ENCODE assay signal across 8 cellular contexts in genomic region chr1:34786521-34787325, GRCh38. TPM values are rescaled to one million over a fixed set of nuclear protein-coding genes. Genes with fewer than 3 reads are reported as not detected.
DNase-seq lines count a peak whose midpoint lies in the region; ATAC-seq and TF ChIP-seq lines count a peak whose summit lies in the region.

No MANE protein-coding gene starts in this region.

- H3K9me3 Mint-ChIP-seq in GM23338, result no peaks in the 10 kb centered on the region

- peak; percentile 62 for ATAC-seq in GM23338
- no peak for ATAC-seq in GM18498 (IDR thresholded peaks at IDR 0.05; ENCODE audit: unreplicated experiment)

- H3K27ac Mint-ChIP-seq in GM23338, result no peak overlapping the region

- H3F3A ChIP-seq in GM23338 (replicated peaks; ENCODE audit: low read depth), result no peaks in the 10 kb centered on the region

- no peaks in the 10 kb centered on the region for H3K9me2 ChIP-seq in GM23338 (ENCODE audit: insufficient read depth)

- H3K79me2 ChIP-seq in GM23338 (replicated peaks; ENCODE audit: insufficient read depth), result no peaks in the 10 kb centered on the region

- H2AFZ ChIP-seq in GM23338, result no peak overlapping the region

- no peaks in the 10 kb centered on the region for H3K36me3 Mint-ChIP-seq in GM23338 (ENCODE audit: low read depth)

- no peaks in the 10 kb centered on the region for H4K20me1 ChIP-seq in GM23338 (replicated peaks; ENCODE audit: insufficient read depth)

- H3K27ac ChIP-seq in GM23338 (ENCODE audit: low read depth), result no peak overlapping the region
- peak overlapping the region; percentile 42 for H3K27ac ChIP-seq in VCaP

- peaks cover 15% of the 10 kb centered on the region for H3K27me3 ChIP-seq in GM23338 (ENCODE audit: insufficient read depth)

- in situ Hi-C loops in T47D (cut with HindIII; ENCODE audit: low pct_unique_long_range_greater_than_20kb, low sequenced_read_pairs), result no loop called here

- no peaks in the 10 kb centered on the region; the same call in 1 of the 2 replicates for H3K4me1 ChIP-seq in GM23338 (ENCODE audit: insufficient read depth)

- no peak overlapping the region for H3K4me3 ChIP-seq in GM23338

- DNase-seq in AML-193 (lab: John Stamatoyannopoulos, UW), result peak; percentile 52 to 65
- peak; percentile 89 for DNase-seq in GM23338 (ENCODE audit: low spot score)
- peak; percentile 67 for DNase-seq in NCI-H2171 treated with DMSO at 0.1 percent for 48 hours (lab: John Stamatoyannopoulos, UW)
- DNase-seq in T47D (ENCODE audit: low read depth in 1 of 2, low spot score in 1 of 2), result peak; percentile 59 to 71
- peak; percentile 85 for DNase-seq in islet precursor cell
- peak; percentile 78 for DNase-seq in stimulated activated CD4-positive, alpha-beta T cell treated with anti-CD3 and anti-CD28 coated beads, Interleukin-15, amount 100 ng/mL, for 24 hours

- H3K27me3 Mint-ChIP-seq in GM23338 (ENCODE audit: insufficient read depth, low read depth, poor library complexity), result peaks cover 24% of the 10 kb centered on the region

- peaks cover 5% of the 10 kb centered on the region for H3K4me1 Mint-ChIP-seq in GM23338

- H3K4me2 ChIP-seq in GM23338, result no peak overlapping the region

- no peaks in the 10 kb centered on the region for H3K36me3 ChIP-seq in GM23338 (ENCODE audit: insufficient read depth)

- H3K4me3 Mint-ChIP-seq in GM23338, result no peak overlapping the region

- TF ChIP-seq CTCF in GM23338 (conservative IDR thresholded peaks at IDR 0.05; ENCODE audit: low read depth in 2 of 2) (peak; percentile 70 to 95), VCaP (conservative IDR thresholded peaks at IDR 0.05) (peak; percentile 92)

TF ChIP-seq in GM23338, 12 proteins besides CTCF, POLR2A, EP300 and RAD21 (continues in another document):
- no peak for TF ChIP-seq ZNF331 (CRISPR knock-in tag; IDR thresholded peaks at IDR 0.05; ENCODE audit: low read depth)
- TF ChIP-seq NANOG (IDR thresholded peaks at IDR 0.05; ENCODE audit: borderline replicate concordance), result no peak
- TF ChIP-seq EZH2 (IDR thresholded peaks at IDR 0.05; ENCODE audit: low read depth, unreplicated experiment), result no peak
- no peak for TF ChIP-seq EZH2phosphoT487 (IDR thresholded peaks at IDR 0.05; ENCODE audit: unreplicated experiment)
- TF ChIP-seq ZNF462 (CRISPR knock-in tag; IDR thresholded peaks at IDR 0.05), result no peak
- no peak for TF ChIP-seq JUNB (IDR thresholded peaks at IDR 0.05; ENCODE audit: unreplicated experiment)
- TF ChIP-seq STAT1 (IDR thresholded peaks at IDR 0.05; ENCODE audit: unreplicated experiment), result no peak
- no peak for TF ChIP-seq CREB1 (CRISPR knock-in tag; IDR thresholded peaks at IDR 0.05; ENCODE audit: low read depth)
- no peak for TF ChIP-seq POLR2AphosphoS5 (IDR thresholded peaks at IDR 0.05; ENCODE audit: low read depth)
- TF ChIP-seq REST (IDR thresholded peaks at IDR 0.05; ENCODE audit: unreplicated experiment), result no peak
- TF ChIP-seq ZNF114 (CRISPR knock-in tag; IDR thresholded peaks at IDR 0.05), result no peak

RNA-seq across cellular contexts. Expression of gene GJB3, which starts 5.7 kb away (rescaled TPM):
- total RNA-seq in GM23338 (2014; rRNA removed; shearing (Covaris generic)), result 0.31 and 0.50 TPM in 2 replicates
- 0.26 and 0.47 TPM in 2 replicates for polyA plus RNA-seq in GM23338 (2016; fragmentation: Nextera tagmentation; extraction: Ambion mirVana)

RNA-seq across cellular contexts. Expression of gene GJA4, which starts 6.1 kb away (rescaled TPM):
- total RNA-seq in GM23338 (2014; rRNA removed; shearing (Covaris generic)), result 1.7 and 2.2 TPM in 2 replicates
- polyA plus RNA-seq in GM23338 (2016; fragmentation: Nextera tagmentation; extraction: Ambion mirVana), result 0.82 and 0.95 TPM in 2 replicates

RNA-seq across cellular contexts. Expression of gene GJB4, which starts 27.2 kb away (rescaled TPM):
- 0.07 TPM in 1 of 2 replicates, not detected in the other for total RNA-seq in GM23338 (2014; rRNA removed; shearing (Covaris generic))
- not detected in 2 replicates for polyA plus RNA-seq in GM23338 (2016; fragmentation: Nextera tagmentation; extraction: Ambion mirVana)

RNA-seq across cellular contexts. Expression of gene GJB5, which starts 31.9 kb away (rescaled TPM):
- total RNA-seq in GM23338 (2014; rRNA removed; shearing (Covaris generic)), result 0.50 and 1.4 TPM in 2 replicates
- polyA plus RNA-seq in GM23338 (2016; fragmentation: Nextera tagmentation; extraction: Ambion mirVana), result 0.64 TPM in 1 of 2 replicates, not detected in the other
